Comparison of ENCODE assay signal across 9 cellular contexts in the genomic region with DNA sequence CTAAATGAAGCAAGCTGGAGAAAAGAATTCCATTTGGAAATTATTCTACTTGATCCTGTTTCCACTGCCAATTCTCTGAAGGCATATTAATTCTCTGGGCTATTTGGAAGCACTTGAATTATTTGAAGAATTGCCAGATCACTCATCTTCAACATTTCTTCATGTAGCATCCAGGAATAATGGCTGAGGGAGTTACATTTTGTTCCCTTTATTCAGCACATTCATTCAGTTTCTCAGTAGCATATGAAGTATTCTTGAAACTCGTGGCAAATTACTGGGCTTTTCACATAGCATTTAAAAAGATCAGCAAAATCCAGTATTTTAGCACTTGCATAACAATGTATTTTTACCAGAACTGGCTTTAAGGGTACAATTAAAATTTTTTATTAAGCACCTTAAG.
"Had no signal": no experiment of that assay in that cellular context is flagged by ENCODE, and none has a peak within 500 bp of the region (broad histone marks: within the 10 kb centered on the region; RNA-seq: fewer than 3 reads in every experiment).

No MANE protein-coding gene starts in this region.

- DNase-seq: GM23248, GOT3, H7, H9, HCEC 1CT, HFFc6 had no signal

- H3K4me3 ChIP-seq: GM23248, GM23338, HAP-1 had no signal

- H3K27ac ChIP-seq: GM23248 had no signal

- H3K36me3 ChIP-seq: HAP-1 had no signal

- H3K4me1 ChIP-seq: HAP-1 had no signal

- ATAC-seq: GM23338, HCT116 had no signal
